Comparison of ENCODE assay signal across 8 cellular contexts in the genomic region with DNA sequence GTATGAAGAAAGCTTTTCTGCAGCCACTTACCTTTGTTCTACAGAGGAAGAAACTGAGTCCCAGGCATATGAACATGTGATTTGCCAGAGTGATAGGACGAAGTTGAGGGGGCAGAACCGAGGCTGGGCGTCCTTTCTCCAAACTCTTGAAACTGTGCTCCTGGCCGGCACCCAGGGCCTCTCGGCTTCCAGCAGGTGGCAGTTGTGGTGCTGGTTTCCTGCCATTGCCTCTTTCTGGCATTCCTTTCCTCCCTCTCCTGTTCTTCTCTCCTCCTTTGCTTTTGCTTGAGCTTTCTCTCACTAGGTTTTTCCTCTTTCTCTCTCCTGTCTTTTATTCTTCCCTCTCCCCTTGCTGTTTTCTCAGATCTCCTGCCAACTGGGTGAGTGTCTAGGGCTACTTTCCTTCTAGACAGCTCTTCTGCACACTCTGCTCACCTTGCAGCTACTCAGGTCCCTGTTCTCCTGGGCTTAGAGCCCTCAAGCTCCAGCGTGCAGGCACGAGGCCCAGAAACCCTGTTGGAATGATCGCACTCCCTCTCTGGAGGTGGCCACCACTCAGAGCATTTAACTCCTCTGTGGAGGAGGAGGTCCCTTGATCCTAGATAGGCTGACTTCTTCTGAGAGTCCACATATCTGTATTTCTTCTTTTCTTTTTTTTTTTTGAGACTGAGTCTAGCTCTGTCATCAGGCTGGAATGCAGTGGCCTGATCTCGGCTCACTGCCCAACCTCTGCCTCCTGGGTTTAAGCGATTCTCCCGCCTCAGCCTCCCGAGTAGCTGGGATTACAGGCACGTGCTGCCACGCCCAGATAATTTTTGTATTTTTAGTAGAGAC. TPM values are rescaled to one million over a fixed set of nuclear protein-coding genes. Genes with fewer than 3 reads are reported as not detected.
A peak's percentile ranks its signal among the peaks of the same experiment; 100 is the strongest.
DNase-seq lines count a peak whose midpoint lies in the region; ATAC-seq and TF ChIP-seq lines count a peak whose summit lies in the region.

No MANE protein-coding gene starts in this region.

- ATAC-seq in activated B cell treated with CpG ODN at 0.5 μM for 24 hours (ENCODE audit: low read depth) (no peak), left ventricle myocardium superior (peak; percentile 59)
- no peak for ATAC-seq in stimulated activated naive CD8-positive, alpha-beta T cell treated with anti-CD3 and anti-CD28 coated beads, Interleukin-15, Interleukin-2, amounts not matched to agents 100 U/mL and 50 U/mL, for 24 hours

- POLR2A ChIA-PET in activated B cell treated with CpG ODN at 0.5 μM for 24 hours (lab: Charles Lee): no interaction called here

- H3K27me3 Mint-ChIP-seq in activated B cell treated with CpG ODN at 0.5 μM for 24 hours: no peaks in the 10 kb centered on the region

- H3K4me3 Mint-ChIP-seq in activated B cell treated with CpG ODN at 0.5 μM for 24 hours: no peak overlapping the region

- H3K4me1 Mint-ChIP-seq in activated B cell treated with CpG ODN at 0.5 μM for 24 hours: peaks cover 87% of the 10 kb centered on the region

- H3K9ac ChIP-seq in skeletal muscle tissue (ENCODE audit: low read depth in 1 of 3, low read length in 3 of 3): peak overlapping the region; percentile 42 to 51 (median 47)

- no peaks in the 10 kb centered on the region for H3K9me3 Mint-ChIP-seq in activated B cell treated with CpG ODN at 0.5 μM for 24 hours

- H3K36me3 ChIP-seq in skeletal muscle tissue (ENCODE audit: control insufficient read depth in 3 of 3, insufficient read depth in 3 of 3, low read length in 3 of 3): no peaks in the 10 kb centered on the region

- peak overlapping the region; percentile 0 to 10 (median 7) for H3K4me3 ChIP-seq in skeletal muscle tissue (ENCODE audit: low read length in 3 of 3)

- CTCF ChIA-PET in activated B cell treated with CpG ODN at 0.5 μM for 24 hours (lab: Charles Lee): interaction anchor here (1.9 to 6.3 kb wide), 2 partner anchors 10 to 74 kb away, joined by 4 to 107 read pairs; no protein-coding TSS in a partner anchor

- peak overlapping the region; percentile 6 for H3K27ac Mint-ChIP-seq in activated B cell treated with CpG ODN at 0.5 μM for 24 hours

- peaks cover 25% of the 10 kb centered on the region for H3K36me3 Mint-ChIP-seq in activated B cell treated with CpG ODN at 0.5 μM for 24 hours (ENCODE audit: low read depth)

- no peak for TF ChIP-seq CTCF in activated B cell treated with CpG ODN at 0.5 μM for 24 hours (IDR thresholded peaks at IDR 0.05)

- peaks cover 61 to 73% (median 73%) of the 10 kb centered on the region in 3 donors for H3K4me1 ChIP-seq in skeletal muscle tissue (ENCODE audit: control insufficient read depth in 3 of 3, insufficient read depth in 3 of 3, low read length in 3 of 3)

- H3K9me3 ChIP-seq in skeletal muscle tissue (ENCODE audit: control insufficient read depth in 3 of 3, low read length in 3 of 3): no peaks in the 10 kb centered on the region

- peak overlapping the region; percentile 79 for H3K27ac ChIP-seq in skeletal muscle tissue (ENCODE audit: low read depth, low read length)

- intact Hi-C loops in activated B cell treated with CpG ODN at 0.5 μM for 24 hours (cut with micrococcal nuclease) (loop anchor here (1.0 to 5.0 kb wide), 3 partner anchors 74 to 326 kb away; no protein-coding TSS in a partner anchor), left ventricle myocardium superior (cut with micrococcal nuclease) (loop anchor here (5.0 kb wide), 1 partner anchor 75 kb away; no protein-coding TSS in a partner anchor)

- peak; percentile 51 for DNase-seq in activated effector memory CD4-positive, alpha-beta T cell treated with anti-CD3 and anti-CD28 coated beads, Interleukin-2, amount 50 U/mL, for 16 hours
- no peak for DNase-seq in activated effector memory CD4-positive, alpha-beta T cell treated with Interleukin-2 at 50 U/mL for 16 hours
- DNase-seq in activated B cell treated with CpG ODN at 0.5 μM for 24 hours (no peak), left ventricle myocardium superior (peak; percentile 69), NCI-H1930 (lab: John Stamatoyannopoulos, UW) (no peak)
- no peak for DNase-seq in activated T-cell treated with anti-CD3 and anti-CD28 coated beads, Interleukin-2, amount 50 U/mL, for 1 hour
- DNase-seq in stimulated activated naive CD8-positive, alpha-beta T cell treated with anti-CD3 and anti-CD28 coated beads, Interleukin-15, Interleukin-2, amounts not matched to agents 100 U/mL and 50 U/mL, for 24 hours: no peak

- no peaks in the 10 kb centered on the region for H3K27me3 ChIP-seq in skeletal muscle tissue (ENCODE audit: control insufficient read depth in 3 of 3, insufficient read depth in 3 of 3, low read length in 3 of 3)

RNA-seq across cellular contexts. Expression of a gene that starts 26.2 kb away (rescaled TPM):
- total RNA-seq in activated B cell treated with CpG ODN at 0.5 μM for 24 hours (54.5 and 58.4 TPM in 2 replicates), left ventricle myocardium superior (323 TPM), skeletal muscle tissue (57.9 TPM)

Comparison
In these comparisons a context has a peak if more than half of its experiments do, and no peak if none do; other contexts are left out.
1. DNase-seq: peak in activated effector memory CD4-positive, alpha-beta T cell treated with anti-CD3 and anti-CD28 coated beads, Interleukin-2, amount 50 U/mL, for 16 hours (single experiment) and left ventricle myocardium superior (single experiment); none in activated effector memory CD4-positive, alpha-beta T cell treated with Interleukin-2 at 50 U/mL for 16 hours (single experiment), activated B cell treated with CpG ODN at 0.5 μM for 24 hours (single experiment), activated T-cell treated with anti-CD3 and anti-CD28 coated beads, Interleukin-2, amount 50 U/mL, for 1 hour (single experiment), NCI-H1930 (0 of 2) and stimulated activated naive CD8-positive, alpha-beta T cell treated with anti-CD3 and anti-CD28 coated beads, Interleukin-15, Interleukin-2, amounts not matched to agents 100 U/mL and 50 U/mL, for 24 hours (single experiment).